13 cellular contexts compared by ENCODE assay signal in the genomic region with DNA sequence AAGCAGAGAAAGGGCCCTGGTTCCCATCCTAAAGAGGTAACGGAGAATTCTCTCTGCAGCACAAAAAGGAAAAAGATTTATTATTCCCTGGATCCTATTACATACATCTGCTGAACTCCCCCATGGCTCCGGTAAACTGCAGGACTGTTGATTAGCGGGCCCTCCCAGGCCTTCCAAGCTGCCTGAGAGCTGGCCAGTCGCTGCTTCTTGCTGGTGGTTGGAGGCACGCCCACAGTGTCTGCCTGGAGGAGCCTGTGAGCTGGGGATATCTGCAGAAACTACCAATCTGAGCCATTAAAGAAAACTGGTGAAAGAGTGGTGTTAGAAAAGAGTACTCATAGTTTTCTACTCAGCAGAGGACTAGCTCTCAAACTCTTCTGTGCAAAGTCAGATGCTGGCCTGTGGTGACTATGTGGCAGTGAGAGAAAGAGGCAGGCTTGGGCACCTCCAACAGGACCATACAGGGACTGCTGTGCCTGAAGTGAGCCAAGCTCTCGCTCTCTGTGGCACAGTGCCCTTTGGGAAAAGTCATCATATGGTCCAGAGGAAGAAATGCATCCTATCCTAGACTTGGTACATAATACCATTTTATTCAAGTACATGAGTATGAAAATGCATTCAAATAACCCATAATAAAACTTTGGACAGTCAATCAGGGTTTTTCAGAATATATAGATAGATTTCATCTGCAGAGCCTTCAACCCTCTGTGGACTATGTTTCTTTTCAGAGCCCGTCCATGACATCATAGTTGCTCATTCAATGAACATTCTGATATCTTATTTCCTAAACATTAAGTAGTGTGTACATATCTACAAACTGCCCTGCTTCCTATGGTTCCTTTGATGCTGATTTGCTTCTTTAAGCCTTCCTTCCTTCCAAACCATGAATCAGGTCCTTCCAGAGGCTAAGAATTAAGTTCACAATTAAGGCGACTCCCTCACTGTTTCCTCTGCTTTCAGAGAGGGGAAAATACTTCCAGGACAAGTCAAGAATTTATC.
A peak's percentile ranks its signal among the peaks of the same experiment; 100 is the strongest.
DNase-seq lines count a peak whose midpoint lies in the region; ATAC-seq and TF ChIP-seq lines count a peak whose summit lies in the region.
"Had no signal": no experiment of that assay in that cellular context is flagged by ENCODE, and none has a peak within 500 bp of the region (broad histone marks: within the 10 kb centered on the region; RNA-seq: fewer than 3 reads in every experiment).

No MANE protein-coding gene starts in this region.

- no peak overlapping the region for H3K27ac ChIP-seq in cardiac muscle cell
- H3K27ac ChIP-seq: A549, vagina had no signal

- H3K4me3 Mint-ChIP-seq in stimulated activated memory B cell treated with anti-CD40 and anti-IgM and Interleukin-4, amounts not matched to agents 10 μg/mL and 1 μg/mL and 100 μg/mL, for 72 hours, result no peak overlapping the region
- no peak overlapping the region for H3K4me3 Mint-ChIP-seq in activated T-cell treated with anti-CD3 and anti-CD28 coated beads, Interleukin-2, amount 50 U/mL, for 4 hours

- peak; percentile 59 to 72 for DNase-seq in cardiac muscle cell (ENCODE audit: low read depth in 1 of 2, low spot score in 1 of 2)
- no peak for DNase-seq in Right ventricle myocardium inferior (ENCODE audit: missing footprints)
- DNase-seq in astrocyte of the spinal cord (ENCODE audit: low read depth, low spot score), result peak; percentile 56
- peak; percentile 15 for DNase-seq in iPS-NIHi11 (ENCODE audit: low spot score)
- DNase-seq in activated T-cell treated with anti-CD3 and anti-CD28 coated beads, Interleukin-2, amount 50 U/mL, for 4 hours, result no peak
- DNase-seq in GM19240 (ENCODE audit: insufficient read length, low spot score), result no peak
- DNase-seq: activated CD4-positive, alpha-beta T cell treated with anti-CD3 and anti-CD28 coated beads, Interleukin-2, amount 50 U/mL, for 1 hour; NCI-H1436 treated with DMSO at 0.1 percent for 48 hours; NK-92 treated with Interleukin-12 subunit alpha and Interleukin-12 subunit beta, amount 100 ng/mL, for 24 hours had no signal

- ATAC-seq in Right ventricle myocardium inferior (no peak), HG03520 (IDR thresholded peaks at IDR 0.05; ENCODE audit: unreplicated experiment) (no peak)
- ATAC-seq in stimulated activated memory B cell treated with anti-CD40 and anti-IgM and Interleukin-4, amounts not matched to agents 10 μg/mL and 1 μg/mL and 100 μg/mL, for 72 hours, result peak; percentile 51
- no peak for ATAC-seq in activated T-cell treated with anti-CD3 and anti-CD28 coated beads, Interleukin-2, amount 50 U/mL, for 4 hours

- in situ Hi-C loops in astrocyte of the spinal cord (cut with HindIII; ENCODE audit: low sequenced_read_pairs), result no loop called here

- no peaks in the 10 kb centered on the region for H3K27me3 Mint-ChIP-seq in stimulated activated memory B cell treated with anti-CD40 and anti-IgM and Interleukin-4, amounts not matched to agents 10 μg/mL and 1 μg/mL and 100 μg/mL, for 72 hours
- H3K27me3 Mint-ChIP-seq in activated T-cell treated with anti-CD3 and anti-CD28 coated beads, Interleukin-2, amount 50 U/mL, for 4 hours (ENCODE audit: low read depth), result no peaks in the 10 kb centered on the region

- H3K36me3 ChIP-seq in cardiac muscle cell, result no peaks in the 10 kb centered on the region
- H3K36me3 ChIP-seq: vagina had no signal

- H3K27me3 ChIP-seq in cardiac muscle cell, result no peaks in the 10 kb centered on the region
- H3K27me3 ChIP-seq: vagina had no signal

- no peaks in the 10 kb centered on the region for H3K4me1 ChIP-seq in cardiac muscle cell (ENCODE audit: low read depth)
- H3K4me1 ChIP-seq: A549, vagina had no signal

- no peaks in the 10 kb centered on the region for H3K9me3 ChIP-seq in cardiac muscle cell (ENCODE audit: low read depth)
- H3K9me3 ChIP-seq: A549, vagina had no signal

- no peak overlapping the region for H3K27ac Mint-ChIP-seq in stimulated activated memory B cell treated with anti-CD40 and anti-IgM and Interleukin-4, amounts not matched to agents 10 μg/mL and 1 μg/mL and 100 μg/mL, for 72 hours

- H3K9me3 Mint-ChIP-seq in stimulated activated memory B cell treated with anti-CD40 and anti-IgM and Interleukin-4, amounts not matched to agents 10 μg/mL and 1 μg/mL and 100 μg/mL, for 72 hours, result peaks cover 4% of the 10 kb centered on the region
- H3K9me3 Mint-ChIP-seq in activated T-cell treated with anti-CD3 and anti-CD28 coated beads, Interleukin-2, amount 50 U/mL, for 4 hours, result peaks cover 9% of the 10 kb centered on the region

- intact Hi-C loops in Right ventricle myocardium inferior (cut with DNase I), result no loop called here

- TF ChIP-seq CTCF in cardiac muscle cell (IDR thresholded peaks at IDR 0.05; ENCODE audit: low read depth, low read length), result peak; percentile 18
- TF ChIP-seq CTCF in astrocyte of the spinal cord (IDR thresholded peaks at IDR 0.05; ENCODE audit: low read depth, low read length), result peak; percentile 39

- no peaks in the 10 kb centered on the region for H3K36me3 Mint-ChIP-seq in stimulated activated memory B cell treated with anti-CD40 and anti-IgM and Interleukin-4, amounts not matched to agents 10 μg/mL and 1 μg/mL and 100 μg/mL, for 72 hours
- H3K36me3 Mint-ChIP-seq in activated T-cell treated with anti-CD3 and anti-CD28 coated beads, Interleukin-2, amount 50 U/mL, for 4 hours (ENCODE audit: insufficient read depth), result no peaks in the 10 kb centered on the region

- H3K4me3 ChIP-seq in cardiac muscle cell, result no peak overlapping the region
- H3K4me3 ChIP-seq in astrocyte of the spinal cord (ENCODE audit: low read depth, low read length), result no peak overlapping the region
- H3K4me3 ChIP-seq: A549, vagina had no signal

- no peaks in the 10 kb centered on the region for H3K4me1 Mint-ChIP-seq in stimulated activated memory B cell treated with anti-CD40 and anti-IgM and Interleukin-4, amounts not matched to agents 10 μg/mL and 1 μg/mL and 100 μg/mL, for 72 hours
- H3K4me1 Mint-ChIP-seq in activated T-cell treated with anti-CD3 and anti-CD28 coated beads, Interleukin-2, amount 50 U/mL, for 4 hours (ENCODE audit: low read depth), result no peaks in the 10 kb centered on the region

Comparison
In these comparisons a context has a peak if more than half of its experiments do, and no peak if none do; other contexts are left out.
1. DNase-seq: peak in cardiac muscle cell (2 of 2), astrocyte of the spinal cord (single experiment) and iPS-NIHi11 (single experiment); none in Right ventricle myocardium inferior (single experiment), activated T-cell treated with anti-CD3 and anti-CD28 coated beads, Interleukin-2, amount 50 U/mL, for 4 hours (single experiment) and GM19240 (single experiment).